1 cellular context compared by ENCODE assay signal in the genomic region with DNA sequence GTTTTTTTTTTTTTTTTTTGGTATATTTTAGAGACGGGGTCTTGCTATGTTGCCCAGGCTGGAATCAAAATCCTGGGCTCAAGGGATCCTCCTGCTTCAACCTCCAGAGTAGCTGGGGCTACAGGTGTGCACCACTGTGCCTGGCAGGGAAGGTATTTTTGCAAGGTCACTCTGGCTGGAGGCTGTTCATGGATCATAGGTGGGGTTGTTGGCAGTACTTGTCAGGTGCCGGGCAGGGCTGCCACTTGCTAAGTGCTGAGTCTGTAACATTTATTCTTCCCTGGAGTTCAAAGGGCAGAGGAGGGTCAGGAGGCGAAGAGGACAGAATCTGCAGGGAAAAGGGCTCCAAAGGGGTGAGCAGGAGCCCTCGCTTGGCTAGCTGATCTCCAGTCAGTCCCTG.
TF ChIP-seq lines count a peak whose summit lies in the region.

No MANE protein-coding gene starts in this region.

TF ChIP-seq in liver, 16 proteins besides CTCF, POLR2A, EP300 and RAD21 (continued from another document):
- TF ChIP-seq EGR1 (IDR thresholded peaks at IDR 0.05; ENCODE audit: low read depth in 2 of 2) (no peak), GABPA (IDR thresholded peaks at IDR 0.05 in 1 of 2, conservative IDR thresholded peaks at IDR 0.05 in 1 of 2) (no peak), FOXA1 (IDR thresholded peaks at IDR 0.05) (no peak), JUND (IDR thresholded peaks at IDR 0.05) (peak in 1 of 2 donors; percentile 23), FOXA2 (IDR thresholded peaks at IDR 0.05) (no peak), YY1 (IDR thresholded peaks at IDR 0.05) (no peak), TAF1 (conservative IDR thresholded peaks at IDR 0.05) (no peak), RXRA (IDR thresholded peaks at IDR 0.05) (peak; percentile 76 to 87), NR2F2 (IDR thresholded peaks at IDR 0.05) (no peak), HNF4A (conservative IDR thresholded peaks at IDR 0.05) (peak; percentile 38 to 66)
- TF ChIP-seq, protein P1, sequence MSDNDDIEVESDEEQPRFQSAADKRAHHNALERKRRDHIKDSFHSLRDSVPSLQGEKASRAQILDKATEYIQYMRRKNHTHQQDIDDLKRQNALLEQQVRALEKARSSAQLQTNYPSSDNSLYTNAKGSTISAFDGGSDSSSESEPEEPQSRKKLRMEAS (IDR thresholded peaks at IDR 0.05) = no peak
- TF ChIP-seq, protein P2, sequence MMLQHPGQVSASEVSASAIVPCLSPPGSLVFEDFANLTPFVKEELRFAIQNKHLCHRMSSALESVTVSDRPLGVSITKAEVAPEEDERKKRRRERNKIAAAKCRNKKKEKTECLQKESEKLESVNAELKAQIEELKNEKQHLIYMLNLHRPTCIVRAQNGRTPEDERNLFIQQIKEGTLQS (IDR thresholded peaks at IDR 0.05) = no peak
- TF ChIP-seq, protein P3, sequence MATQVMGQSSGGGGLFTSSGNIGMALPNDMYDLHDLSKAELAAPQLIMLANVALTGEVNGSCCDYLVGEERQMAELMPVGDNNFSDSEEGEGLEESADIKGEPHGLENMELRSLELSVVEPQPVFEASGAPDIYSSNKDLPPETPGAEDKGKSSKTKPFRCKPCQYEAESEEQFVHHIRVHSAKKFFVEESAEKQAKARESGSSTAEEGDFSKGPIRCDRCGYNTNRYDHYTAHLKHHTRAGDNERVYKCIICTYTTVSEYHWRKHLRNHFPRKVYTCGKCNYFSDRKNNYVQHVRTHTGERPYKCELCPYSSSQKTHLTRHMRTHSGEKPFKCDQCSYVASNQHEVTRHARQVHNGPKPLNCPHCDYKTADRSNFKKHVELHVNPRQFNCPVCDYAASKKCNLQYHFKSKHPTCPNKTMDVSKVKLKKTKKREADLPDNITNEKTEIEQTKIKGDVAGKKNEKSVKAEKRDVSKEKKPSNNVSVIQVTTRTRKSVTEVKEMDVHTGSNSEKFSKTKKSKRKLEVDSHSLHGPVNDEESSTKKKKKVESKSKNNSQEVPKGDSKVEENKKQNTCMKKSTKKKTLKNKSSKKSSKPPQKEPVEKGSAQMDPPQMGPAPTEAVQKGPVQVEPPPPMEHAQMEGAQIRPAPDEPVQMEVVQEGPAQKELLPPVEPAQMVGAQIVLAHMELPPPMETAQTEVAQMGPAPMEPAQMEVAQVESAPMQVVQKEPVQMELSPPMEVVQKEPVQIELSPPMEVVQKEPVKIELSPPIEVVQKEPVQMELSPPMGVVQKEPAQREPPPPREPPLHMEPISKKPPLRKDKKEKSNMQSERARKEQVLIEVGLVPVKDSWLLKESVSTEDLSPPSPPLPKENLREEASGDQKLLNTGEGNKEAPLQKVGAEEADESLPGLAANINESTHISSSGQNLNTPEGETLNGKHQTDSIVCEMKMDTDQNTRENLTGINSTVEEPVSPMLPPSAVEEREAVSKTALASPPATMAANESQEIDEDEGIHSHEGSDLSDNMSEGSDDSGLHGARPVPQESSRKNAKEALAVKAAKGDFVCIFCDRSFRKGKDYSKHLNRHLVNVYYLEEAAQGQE (IDR thresholded peaks at IDR 0.05) = no peak
